1 cellular context compared by ENCODE assay signal in the genomic region with DNA sequence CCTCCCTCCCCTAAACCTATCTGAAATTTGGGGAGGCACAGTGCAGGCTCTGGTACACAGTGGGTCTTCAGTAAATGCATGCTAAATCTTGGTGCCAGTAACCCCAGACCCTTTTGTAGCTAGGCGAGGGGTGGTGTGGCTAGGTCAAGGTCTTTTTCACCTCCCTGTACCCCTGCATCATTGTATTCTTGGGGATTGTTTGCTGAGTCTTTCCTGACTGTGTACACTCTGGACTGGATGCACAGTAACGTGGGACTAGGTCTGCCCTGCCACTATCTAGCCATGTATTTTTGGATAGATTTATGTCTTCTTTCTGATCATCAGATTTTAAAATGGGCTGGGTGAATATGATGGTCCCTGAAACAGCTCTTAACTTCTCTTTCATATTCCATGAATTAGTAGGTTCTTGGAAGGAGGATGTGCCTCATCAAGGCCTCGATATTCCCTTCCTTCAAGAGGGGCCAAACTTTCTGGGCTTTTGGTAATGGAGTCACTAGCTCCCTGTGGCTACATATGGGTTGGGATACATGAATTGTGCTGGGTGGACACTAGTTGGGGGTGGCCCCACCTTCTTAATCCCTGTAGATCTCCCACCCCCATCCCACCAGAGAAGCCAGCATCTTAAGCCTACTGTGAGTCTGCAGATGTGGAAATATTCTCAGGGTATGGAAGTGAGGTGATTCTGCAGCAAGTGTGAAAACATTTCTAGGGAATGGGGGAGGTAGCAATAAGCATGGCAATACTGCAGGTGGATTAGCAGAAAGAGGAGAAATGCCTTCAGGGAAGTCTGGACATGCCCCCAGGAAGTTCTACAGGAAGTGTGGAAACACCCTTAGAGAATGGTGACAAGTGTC.
TF ChIP-seq lines count a peak whose summit lies in the region.

No MANE protein-coding gene starts in this region.

TF ChIP-seq in liver, 16 proteins besides CTCF, POLR2A, EP300 and RAD21 (continued from another document):
- TF ChIP-seq, protein P1, sequence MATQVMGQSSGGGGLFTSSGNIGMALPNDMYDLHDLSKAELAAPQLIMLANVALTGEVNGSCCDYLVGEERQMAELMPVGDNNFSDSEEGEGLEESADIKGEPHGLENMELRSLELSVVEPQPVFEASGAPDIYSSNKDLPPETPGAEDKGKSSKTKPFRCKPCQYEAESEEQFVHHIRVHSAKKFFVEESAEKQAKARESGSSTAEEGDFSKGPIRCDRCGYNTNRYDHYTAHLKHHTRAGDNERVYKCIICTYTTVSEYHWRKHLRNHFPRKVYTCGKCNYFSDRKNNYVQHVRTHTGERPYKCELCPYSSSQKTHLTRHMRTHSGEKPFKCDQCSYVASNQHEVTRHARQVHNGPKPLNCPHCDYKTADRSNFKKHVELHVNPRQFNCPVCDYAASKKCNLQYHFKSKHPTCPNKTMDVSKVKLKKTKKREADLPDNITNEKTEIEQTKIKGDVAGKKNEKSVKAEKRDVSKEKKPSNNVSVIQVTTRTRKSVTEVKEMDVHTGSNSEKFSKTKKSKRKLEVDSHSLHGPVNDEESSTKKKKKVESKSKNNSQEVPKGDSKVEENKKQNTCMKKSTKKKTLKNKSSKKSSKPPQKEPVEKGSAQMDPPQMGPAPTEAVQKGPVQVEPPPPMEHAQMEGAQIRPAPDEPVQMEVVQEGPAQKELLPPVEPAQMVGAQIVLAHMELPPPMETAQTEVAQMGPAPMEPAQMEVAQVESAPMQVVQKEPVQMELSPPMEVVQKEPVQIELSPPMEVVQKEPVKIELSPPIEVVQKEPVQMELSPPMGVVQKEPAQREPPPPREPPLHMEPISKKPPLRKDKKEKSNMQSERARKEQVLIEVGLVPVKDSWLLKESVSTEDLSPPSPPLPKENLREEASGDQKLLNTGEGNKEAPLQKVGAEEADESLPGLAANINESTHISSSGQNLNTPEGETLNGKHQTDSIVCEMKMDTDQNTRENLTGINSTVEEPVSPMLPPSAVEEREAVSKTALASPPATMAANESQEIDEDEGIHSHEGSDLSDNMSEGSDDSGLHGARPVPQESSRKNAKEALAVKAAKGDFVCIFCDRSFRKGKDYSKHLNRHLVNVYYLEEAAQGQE (IDR thresholded peaks at IDR 0.05): no peak
- TF ChIP-seq RXRA (IDR thresholded peaks at IDR 0.05) (no peak), JUND (IDR thresholded peaks at IDR 0.05) (no peak), TAF1 (conservative IDR thresholded peaks at IDR 0.05) (no peak), FOXA2 (IDR thresholded peaks at IDR 0.05) (no peak), EGR1 (IDR thresholded peaks at IDR 0.05; ENCODE audit: low read depth in 2 of 2) (no peak), FOXA1 (IDR thresholded peaks at IDR 0.05) (no peak), YY1 (IDR thresholded peaks at IDR 0.05) (no peak), HNF4A (conservative IDR thresholded peaks at IDR 0.05) (no peak)
- TF ChIP-seq, protein P2, sequence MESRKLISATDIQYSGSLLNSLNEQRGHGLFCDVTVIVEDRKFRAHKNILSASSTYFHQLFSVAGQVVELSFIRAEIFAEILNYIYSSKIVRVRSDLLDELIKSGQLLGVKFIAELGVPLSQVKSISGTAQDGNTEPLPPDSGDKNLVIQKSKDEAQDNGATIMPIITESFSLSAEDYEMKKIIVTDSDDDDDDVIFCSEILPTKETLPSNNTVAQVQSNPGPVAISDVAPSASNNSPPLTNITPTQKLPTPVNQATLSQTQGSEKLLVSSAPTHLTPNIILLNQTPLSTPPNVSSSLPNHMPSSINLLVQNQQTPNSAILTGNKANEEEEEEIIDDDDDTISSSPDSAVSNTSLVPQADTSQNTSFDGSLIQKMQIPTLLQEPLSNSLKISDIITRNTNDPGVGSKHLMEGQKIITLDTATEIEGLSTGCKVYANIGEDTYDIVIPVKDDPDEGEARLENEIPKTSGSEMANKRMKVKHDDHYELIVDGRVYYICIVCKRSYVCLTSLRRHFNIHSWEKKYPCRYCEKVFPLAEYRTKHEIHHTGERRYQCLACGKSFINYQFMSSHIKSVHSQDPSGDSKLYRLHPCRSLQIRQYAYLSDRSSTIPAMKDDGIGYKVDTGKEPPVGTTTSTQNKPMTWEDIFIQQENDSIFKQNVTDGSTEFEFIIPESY (IDR thresholded peaks at IDR 0.05): no peak
- TF ChIP-seq, protein P3, sequence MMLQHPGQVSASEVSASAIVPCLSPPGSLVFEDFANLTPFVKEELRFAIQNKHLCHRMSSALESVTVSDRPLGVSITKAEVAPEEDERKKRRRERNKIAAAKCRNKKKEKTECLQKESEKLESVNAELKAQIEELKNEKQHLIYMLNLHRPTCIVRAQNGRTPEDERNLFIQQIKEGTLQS (IDR thresholded peaks at IDR 0.05): no peak
